ENCODE assay signal across 8 cellular contexts in genomic region chr15:34038404-34039179, GRCh38. TPM values are rescaled to one million over a fixed set of nuclear protein-coding genes. Genes with fewer than 3 reads are reported as not detected.
DNase-seq lines count a peak whose midpoint lies in the region; ATAC-seq and TF ChIP-seq lines count a peak whose summit lies in the region.

No MANE protein-coding gene starts in this region.

- TF ChIP-seq CTCF in cardiac muscle cell (IDR thresholded peaks at IDR 0.05; ENCODE audit: low read depth, low read length): no peak
- no peak for TF ChIP-seq CTCF in transverse colon (IDR thresholded peaks at IDR 0.05)

- POLR2A ChIA-PET in activated naive CD8-positive, alpha-beta T cell treated with anti-CD3 and anti-CD28 coated beads, Interleukin-2, amount 10 ng/mL, durations not matched to agents 7 days and 5 days (lab: Charles Lee): interaction anchor here (1.3 kb wide), 2 partner anchors 20 to 63 kb away, joined by 7 to 8 read pairs; partner anchors contain the start of genes EMC7 and PGBD4

- H3K79me1 ChIP-seq in trophoblast cell (ENCODE audit: low read length): peaks cover 8% of the 10 kb centered on the region

- no peak for TF ChIP-seq EP300 in transverse colon (IDR thresholded peaks at IDR 0.05; ENCODE audit: low read depth)

- TF ChIP-seq POLR2A in transverse colon (IDR thresholded peaks at IDR 0.05): peak; percentile 24

- H3K18ac ChIP-seq in trophoblast cell (ENCODE audit: low read length): peak overlapping the region; percentile 67

- H3K9me3 Mint-ChIP-seq in activated naive CD8-positive, alpha-beta T cell treated with anti-CD3 and anti-CD28 coated beads, Interleukin-2, amount 10 ng/mL, durations not matched to agents 7 days and 5 days: no peaks in the 10 kb centered on the region

- intact Hi-C loops in transverse colon (cut with DNase I; ENCODE audit: low total_unique reads): no loop called here

- H3K27ac Mint-ChIP-seq in activated naive CD8-positive, alpha-beta T cell treated with anti-CD3 and anti-CD28 coated beads, Interleukin-2, amount 10 ng/mL, durations not matched to agents 7 days and 5 days: peak overlapping the region; percentile 76

- no peaks in the 10 kb centered on the region for H3K9me3 ChIP-seq in HAP-1
- H3K9me3 ChIP-seq in MG63: no peaks in the 10 kb centered on the region
- no peaks in the 10 kb centered on the region for H3K9me3 ChIP-seq in cardiac muscle cell (ENCODE audit: low read depth)
- no peaks in the 10 kb centered on the region for H3K9me3 ChIP-seq in trophoblast cell (ENCODE audit: insufficient read depth, low read depth, low read length)
- no peaks in the 10 kb centered on the region for H3K9me3 ChIP-seq in transverse colon

- H4K91ac ChIP-seq in trophoblast cell (ENCODE audit: low read depth, low read length): peak overlapping the region; percentile 85

- no CpG with 5 or more reads among the region's 112 CpGs for WGBS in trophoblast cell (ENCODE audit: extremely low coverage, insufficient coverage, insufficient read length)
- 0% methylated on average over 69 of the region's 112 CpGs; no CpG with 5 or more reads in 1 of the 2 donors for WGBS in transverse colon (ENCODE audit: low coverage in 1 of 2), 2 donors

- H3K36me3 ChIP-seq in HAP-1 (replicated peaks) (no peaks in the 10 kb centered on the region), MG63 (no peaks in the 10 kb centered on the region), cardiac muscle cell (no peaks in the 10 kb centered on the region), trophoblast cell (ENCODE audit: control insufficient read depth in 1 of 2, insufficient read depth in 2 of 2, low read length in 2 of 2) (no peaks in the 10 kb centered on the region), transverse colon (no peaks in the 10 kb centered on the region)

- H2AK5ac ChIP-seq in trophoblast cell (ENCODE audit: low read length): no peak overlapping the region

- peaks cover 17% of the 10 kb centered on the region for H3K4me1 Mint-ChIP-seq in activated naive CD8-positive, alpha-beta T cell treated with anti-CD3 and anti-CD28 coated beads, Interleukin-2, amount 10 ng/mL, durations not matched to agents 7 days and 5 days

- peak overlapping the region; percentile 49 for H2AFZ ChIP-seq in trophoblast cell (ENCODE audit: insufficient read depth, low read length, poor library complexity)

- peak overlapping the region; percentile 99 for H3K9ac ChIP-seq in trophoblast cell (ENCODE audit: low read length)

- H3K27ac ChIP-seq in cardiac muscle cell (peak overlapping the region; percentile 96), trophoblast cell (ENCODE audit: low read depth, low read length) (peak overlapping the region; percentile 94), transverse colon (peak overlapping the region; percentile 89 to 96 (median 94))

- peak overlapping the region; percentile 68 for H2BK120ac ChIP-seq in trophoblast cell (ENCODE audit: insufficient read depth, low read length, poor library complexity)

- peak overlapping the region; percentile 24 for H3K4ac ChIP-seq in trophoblast cell (ENCODE audit: low read depth, low read length)

- in situ Hi-C loops in HAP-1 (cut with MboI; ENCODE audit: low sequenced_read_pairs): no loop called here
- in situ Hi-C loops in transverse colon (cut with MboI; ENCODE audit: low pct_ligation_motif_present in 1 of 4, low pct_unique_long_range_greater_than_20kb in 1 of 4, low sequenced_read_pairs in 3 of 4): no loop called here

- peak overlapping the region; percentile 89 for H4K8ac ChIP-seq in trophoblast cell (ENCODE audit: low read depth, low read length)

- no peak overlapping the region for H2BK12ac ChIP-seq in trophoblast cell (ENCODE audit: low read length)

- H3K4me3 ChIP-seq in GM08714 (ENCODE audit: low read length): peak overlapping the region; percentile 99
- H3K4me3 ChIP-seq in HAP-1: peak overlapping the region; percentile 53
- peak overlapping the region; percentile 79 for H3K4me3 ChIP-seq in MG63
- peak overlapping the region; percentile 60 for H3K4me3 ChIP-seq in cardiac muscle cell
- H3K4me3 ChIP-seq in trophoblast cell (ENCODE audit: low read depth, low read length): peak overlapping the region; percentile 85
- peak overlapping the region; percentile 62 to 83 (median 74) for H3K4me3 ChIP-seq in transverse colon

- peaks cover 3% of the 10 kb centered on the region for H3K27me3 Mint-ChIP-seq in activated naive CD8-positive, alpha-beta T cell treated with anti-CD3 and anti-CD28 coated beads, Interleukin-2, amount 10 ng/mL, durations not matched to agents 7 days and 5 days

- H3K27me3 ChIP-seq in HAP-1 (ENCODE audit: low read depth) (no peaks in the 10 kb centered on the region), MG63 (no peaks in the 10 kb centered on the region), cardiac muscle cell (no peaks in the 10 kb centered on the region), trophoblast cell (ENCODE audit: insufficient read depth, low read length) (no peaks in the 10 kb centered on the region), transverse colon (no peaks in the 10 kb centered on the region)

- peak overlapping the region; percentile 76 for H3K4me2 ChIP-seq in trophoblast cell (ENCODE audit: low read length)

- H3K79me2 ChIP-seq in trophoblast cell (ENCODE audit: control insufficient read depth, insufficient read depth, low read length, poor library complexity): peaks cover 6% of the 10 kb centered on the region

- H3K23ac ChIP-seq in trophoblast cell (ENCODE audit: low read length): no peak overlapping the region

- peaks cover 7% of the 10 kb centered on the region for H3K4me1 ChIP-seq in HAP-1
- peaks cover 27% of the 10 kb centered on the region for H3K4me1 ChIP-seq in cardiac muscle cell (ENCODE audit: low read depth)
- H3K4me1 ChIP-seq in trophoblast cell (ENCODE audit: control insufficient read depth in 1 of 2, insufficient read depth in 2 of 2, low read length in 2 of 2): peaks cover 2 to 5% of the 10 kb centered on the region in 2 experiments
- H3K4me1 ChIP-seq in transverse colon: peaks cover 12 to 25% (median 13%) of the 10 kb centered on the region in 4 donors

- peak overlapping the region; percentile 83 for H4K12ac ChIP-seq in trophoblast cell (ENCODE audit: low read depth, low read length)

- peak; percentile 64 to 77 for DNase-seq in HAP-1 (ENCODE audit: low spot score in 2 of 2)
- DNase-seq in MG63: peak; percentile 79
- DNase-seq in SKM-1 treated with dmso at 0.1 percent for 144 hours (lab: John Stamatoyannopoulos, UW; ENCODE audit: unreplicated experiment): peak; percentile 72
- DNase-seq in activated naive CD8-positive, alpha-beta T cell treated with anti-CD3 and anti-CD28 coated beads, Interleukin-2, amount 10 ng/mL, durations not matched to agents 7 days and 5 days: peak; percentile 82
- DNase-seq in cardiac muscle cell (ENCODE audit: low read depth in 1 of 2, low spot score in 1 of 2): peak; percentile 84 to 86
- peak; percentile 79 to 93 for DNase-seq in trophoblast cell
- peak; percentile 81 for DNase-seq in transverse colon

- H3K36me3 Mint-ChIP-seq in activated naive CD8-positive, alpha-beta T cell treated with anti-CD3 and anti-CD28 coated beads, Interleukin-2, amount 10 ng/mL, durations not matched to agents 7 days and 5 days: no peaks in the 10 kb centered on the region

- peak; percentile 80 for ATAC-seq in activated naive CD8-positive, alpha-beta T cell treated with anti-CD3 and anti-CD28 coated beads, Interleukin-2, amount 10 ng/mL, durations not matched to agents 7 days and 5 days (ENCODE audit: low read depth)

- H3K14ac ChIP-seq in trophoblast cell (ENCODE audit: low read length): peak overlapping the region; percentile 93

- H2BK5ac ChIP-seq in trophoblast cell (ENCODE audit: low read depth, low read length, poor library complexity): peak overlapping the region; percentile 82

- H3K4me3 Mint-ChIP-seq in activated naive CD8-positive, alpha-beta T cell treated with anti-CD3 and anti-CD28 coated beads, Interleukin-2, amount 10 ng/mL, durations not matched to agents 7 days and 5 days: peak overlapping the region; percentile 88

RNA-seq across cellular contexts. Expression of gene AVEN, which starts 0.4 kb away (rescaled TPM):
- 28.9 and 37.7 TPM in 2 replicates for total RNA-seq in MG63 (2014; rRNA removed; shearing (Covaris generic); ENCODE audit: low replicate concordance)
- 1 to 10 TPM; 6.1 to 6.3 TPM for total RNA-seq in activated naive CD8-positive, alpha-beta T cell treated with anti-CD3 and anti-CD28 coated beads, Interleukin-2, amount 10 ng/mL, durations not matched to agents 7 days and 5 days
- total RNA-seq in cardiac muscle cell (10.7 and 13.0 TPM in 2 replicates), transverse colon (10 to 100 TPM in 1 of 4 donors, 1 to 10 TPM in 3; 4.9 to 21.3 (median 7.6) TPM)
- 26.8 and 31.7 TPM in 2 replicates for polyA plus RNA-seq in cardiac muscle cell
- polyA plus RNA-seq in trophoblast cell (2013): 7.5 and 7.9 TPM in 2 replicates

Comparison
In these comparisons a context has a peak if more than half of its experiments do, and no peak if none do; other contexts are left out.
1. Peak in every context shown above with its lines: DNase-seq, ATAC-seq, H3K4me3 ChIP-seq and H3K27ac ChIP-seq.